In genomic region chr6:34709386-34709785, GRCh38 we compare ENCODE assay signal across 9 cellular contexts. TPM values are rescaled to one million over a fixed set of nuclear protein-coding genes. Genes with fewer than 3 reads are reported as not detected.
DNase-seq lines count a peak whose midpoint lies in the region.
"Had no signal": no experiment of that assay in that cellular context is flagged by ENCODE, and none has a peak within 500 bp of the region (broad histone marks: within the 10 kb centered on the region; RNA-seq: fewer than 3 reads in every experiment).

No MANE protein-coding gene starts in this region.

- H3K36me3 Mint-ChIP-seq in immature natural killer cell, result no peaks in the 10 kb centered on the region

- H3K36me3 ChIP-seq in esophagus (ENCODE audit: control insufficient read depth in 2 of 2, insufficient read depth in 2 of 2, low read length in 1 of 2) (no peaks in the 10 kb centered on the region), muscle layer of colon (ENCODE audit: insufficient read depth, low read length) (no peaks in the 10 kb centered on the region)

- no peak overlapping the region for H3K27ac Mint-ChIP-seq in immature natural killer cell

- H3K4me1 ChIP-seq in esophagus (ENCODE audit: control insufficient read depth in 2 of 2, insufficient read depth in 2 of 2, low read length in 1 of 2), result no peaks in the 10 kb centered on the region
- H3K4me1 ChIP-seq in muscle layer of colon (ENCODE audit: insufficient read depth, low read length), result peaks cover 8% of the 10 kb centered on the region

- no peak overlapping the region for H3K4me3 ChIP-seq in esophagus (ENCODE audit: low read depth in 1 of 2, low read length in 2 of 2)
- no peak overlapping the region for H3K4me3 ChIP-seq in muscle layer of colon (ENCODE audit: low read depth in 1 of 2, low read length in 2 of 2)

- H3K9me3 Mint-ChIP-seq in immature natural killer cell, result no peaks in the 10 kb centered on the region

- 16 to 25% methylated on average over 5 of the region's 5 CpGs for WGBS in esophagus, 2 donors

- H3K9me3 ChIP-seq in esophagus (ENCODE audit: control insufficient read depth in 2 of 2, insufficient read depth in 1 of 2, low read depth in 1 of 2, low read length in 1 of 2) (no peaks in the 10 kb centered on the region), muscle layer of colon (ENCODE audit: low read length) (no peaks in the 10 kb centered on the region)

- DNase-seq in NCI-H82 (lab: John Stamatoyannopoulos, UW) (peak; percentile 57), NCI-H82 treated with DMSO at 0.1 percent for 48 hours (lab: John Stamatoyannopoulos, UW; ENCODE audit: unreplicated experiment) (no peak), DMS79 (lab: John Stamatoyannopoulos, UW) (no peak), immature natural killer cell (no peak), T-helper 2 cell (no peak)
- no peak for DNase-seq in stimulated activated CD4-positive, alpha-beta T cell treated with anti-CD3 and anti-CD28 coated beads, Interleukin-12 subunit alpha, Interleukin-12 subunit beta, amount 100 ng/mL, for 4 hours
- DNase-seq: 8988T had no signal

- H3K4me1 Mint-ChIP-seq in immature natural killer cell, result no peaks in the 10 kb centered on the region

- H3K27me3 Mint-ChIP-seq in immature natural killer cell (ENCODE audit: low read depth in 3 of 3), result no peaks in the 10 kb centered on the region

- H3K27me3 ChIP-seq in esophagus (ENCODE audit: control insufficient read depth in 1 of 2, insufficient read depth in 2 of 2, low read length in 2 of 2), result no peaks in the 10 kb centered on the region
- H3K27me3 ChIP-seq in muscle layer of colon (ENCODE audit: control insufficient read depth in 1 of 2, insufficient read depth in 2 of 2, low read length in 2 of 2), result no peaks in the 10 kb centered on the region

- no peak overlapping the region for H3K9ac ChIP-seq in muscle layer of colon (ENCODE audit: low read length)

- no peak overlapping the region for H3K4me3 Mint-ChIP-seq in immature natural killer cell

- H3K27ac ChIP-seq in esophagus (ENCODE audit: low read depth in 2 of 2, low read length in 1 of 2), result peak overlapping the region; percentile 30 to 65
- peak overlapping the region; percentile 2 for H3K27ac ChIP-seq in muscle layer of colon (ENCODE audit: low read depth, low read length)

RNA-seq across cellular contexts. Expression of gene ILRUN, which starts 12.8 kb away (rescaled TPM):
- polyA plus RNA-seq in esophagus (10 to 100 TPM; 27.8 to 32.7 TPM), immature natural killer cell (10 to 100 TPM; 16.5 to 26.8 (median 19.3) TPM)

RNA-seq across cellular contexts. Expression of gene SNRPC, which starts 47.9 kb away (rescaled TPM):
- polyA plus RNA-seq in esophagus, result 100 to 1,000 TPM in 1 of 2 donors, 10 to 100 TPM in 1; 85.6 to 116 TPM
- polyA plus RNA-seq in immature natural killer cell, result 100 to 1,000 TPM; 266 to 481 (median 325) TPM
